Comparison of ENCODE assay signal across 8 cellular contexts in the genomic region with DNA sequence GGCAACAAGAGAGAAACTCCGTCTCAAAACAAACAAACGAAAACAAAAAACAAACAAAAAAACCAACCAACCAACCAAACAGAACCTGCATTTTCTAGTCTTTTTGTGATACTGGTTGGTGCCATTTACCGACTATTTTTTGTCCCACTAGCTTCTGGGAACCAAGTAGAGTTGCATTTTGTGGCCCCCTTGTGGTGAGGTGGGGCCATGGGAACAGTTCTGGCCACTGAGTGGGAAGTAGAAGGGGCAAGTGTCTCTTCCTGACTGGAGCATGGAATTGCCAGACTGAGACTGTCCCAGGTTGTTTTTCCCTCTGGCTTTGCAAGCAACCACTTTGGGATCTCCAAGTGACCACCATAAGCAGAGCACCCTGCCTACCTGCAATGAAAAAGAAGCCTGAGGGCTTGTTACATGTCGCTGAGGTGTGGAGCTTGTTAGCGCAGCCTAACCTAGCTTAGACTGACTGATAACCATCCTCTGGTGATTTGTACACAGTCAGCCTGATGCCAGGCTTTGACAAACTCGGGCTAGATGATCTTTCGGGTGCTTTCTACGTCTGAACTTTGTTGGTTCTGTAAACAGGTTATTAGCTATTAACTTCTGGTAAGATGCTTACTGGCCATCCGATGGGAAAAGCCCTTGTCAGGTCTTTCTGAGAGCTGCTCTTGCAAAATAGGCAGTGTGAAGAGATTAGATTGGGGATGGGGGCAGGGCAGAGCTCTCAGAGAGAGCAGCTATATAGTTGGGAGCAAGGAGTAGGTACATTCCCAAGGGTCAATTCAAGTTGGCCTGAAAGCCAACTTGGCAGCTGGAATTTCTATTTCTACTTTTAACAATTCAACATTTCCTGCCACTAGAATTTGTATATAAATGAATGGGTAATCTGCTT.
DNase-seq lines count a peak whose midpoint lies in the region; ATAC-seq and TF ChIP-seq lines count a peak whose summit lies in the region.

No MANE protein-coding gene starts in this region.

- no peaks in the 10 kb centered on the region for H3K27me3 ChIP-seq in body of pancreas
- H3K27me3 ChIP-seq in muscle layer of colon (ENCODE audit: control insufficient read depth in 1 of 2, insufficient read depth in 2 of 2, low read length in 2 of 2), result no peaks in the 10 kb centered on the region

- H3K4me1 Mint-ChIP-seq in activated CD4-positive, alpha-beta T cell treated with anti-CD3 and anti-CD28 coated beads for 36 hours, result no peaks in the 10 kb centered on the region

- peak; percentile 18 to 48 (median 34) for TF ChIP-seq CTCF in body of pancreas (IDR thresholded peaks at IDR 0.05)

- CTCF ChIA-PET in activated CD4-positive, alpha-beta T cell treated with anti-CD3 and anti-CD28 coated beads for 36 hours (lab: Charles Lee), result interaction anchor here (0.6 to 3.4 kb wide), 12 partner anchors 10 to 706 kb away, joined by 3 to 28 read pairs (median 4); no protein-coding TSS in a partner anchor

- no peaks in the 10 kb centered on the region for H3K36me3 Mint-ChIP-seq in activated CD4-positive, alpha-beta T cell treated with anti-CD3 and anti-CD28 coated beads for 36 hours (ENCODE audit: low read depth)

- H3K9me3 ChIP-seq in body of pancreas, result no peaks in the 10 kb centered on the region
- H3K9me3 ChIP-seq in muscle layer of colon (ENCODE audit: low read length), result no peaks in the 10 kb centered on the region

- no peak for TF ChIP-seq POLR2A in body of pancreas (IDR thresholded peaks at IDR 0.05)

- H3K4me1 ChIP-seq in body of pancreas (no peaks in the 10 kb centered on the region), muscle layer of colon (ENCODE audit: insufficient read depth, low read length) (peaks cover 16% of the 10 kb centered on the region)

- no peak overlapping the region for H3K27ac Mint-ChIP-seq in activated CD4-positive, alpha-beta T cell treated with anti-CD3 and anti-CD28 coated beads for 36 hours

- H3K4me3 Mint-ChIP-seq in activated CD4-positive, alpha-beta T cell treated with anti-CD3 and anti-CD28 coated beads for 36 hours, result no peak overlapping the region

- intact Hi-C loops in activated CD4-positive, alpha-beta T cell treated with anti-CD3 and anti-CD28 coated beads for 36 hours (cut with DNase I, micrococcal nuclease), result loop anchor here (1.0 to 5.0 kb wide), 3 partner anchors 125 to 232 kb away; no protein-coding TSS in a partner anchor
- intact Hi-C loops in body of pancreas (cut with DNase I), result no loop called here

- H3K9ac ChIP-seq in muscle layer of colon (ENCODE audit: low read length), result no peak overlapping the region

- H3K27ac ChIP-seq in body of pancreas (no peak overlapping the region), muscle layer of colon (ENCODE audit: low read depth, low read length) (peak overlapping the region; percentile 56)

- POLR2A ChIA-PET in activated CD4-positive, alpha-beta T cell treated with anti-CD3 and anti-CD28 coated beads for 36 hours (lab: Charles Lee), result interaction anchor here (0.6 kb wide), 1 partner anchor 751 kb away, joined by 3 read pairs; no protein-coding TSS in a partner anchor

- no peaks in the 10 kb centered on the region for H3K9me3 Mint-ChIP-seq in activated CD4-positive, alpha-beta T cell treated with anti-CD3 and anti-CD28 coated beads for 36 hours (ENCODE audit: low read depth)

- H3K27me3 Mint-ChIP-seq in activated CD4-positive, alpha-beta T cell treated with anti-CD3 and anti-CD28 coated beads for 36 hours, result peaks cover 2% of the 10 kb centered on the region

- peak; percentile 43 for DNase-seq in activated CD4-positive, alpha-beta T cell treated with anti-CD3 and anti-CD28 coated beads for 36 hours
- no peak for DNase-seq in activated CD4-positive, alpha-beta T cell treated with anti-CD3 and anti-CD28 coated beads for 1 hour
- DNase-seq in NCI-H1694 treated with DMSO at 0.1 percent for 48 hours (lab: John Stamatoyannopoulos, UW) (peak; percentile 9), body of pancreas (peak in 3 of 4 donors; percentile 20 to 36 (median 22)), NCI-H1048 (lab: John Stamatoyannopoulos, UW) (no peak), midbrain (lab: John Stamatoyannopoulos, UW) (no peak)

- WGBS in body of pancreas, 2 donors, result 54 to 60% methylated on average over 9 of the region's 9 CpGs

- ATAC-seq in activated CD4-positive, alpha-beta T cell treated with anti-CD3 and anti-CD28 coated beads for 36 hours, result no peak
- ATAC-seq in GM21576 (IDR thresholded peaks at IDR 0.05; ENCODE audit: unreplicated experiment), result peak; percentile 65
- ATAC-seq in body of pancreas, result no peak

- H3K36me3 ChIP-seq in body of pancreas (replicated peaks in 1 of 2; ENCODE audit: insufficient read depth in 1 of 2, low read depth in 2 of 2), result no peaks in the 10 kb centered on the region
- H3K36me3 ChIP-seq in muscle layer of colon (ENCODE audit: insufficient read depth, low read length), result no peaks in the 10 kb centered on the region

- H3K4me3 ChIP-seq in body of pancreas (no peak overlapping the region), muscle layer of colon (ENCODE audit: low read depth in 1 of 2, low read length in 2 of 2) (no peak overlapping the region)

Comparison
In these comparisons a context has a peak if more than half of its experiments do, and no peak if none do; other contexts are left out.
1. DNase-seq: peak in activated CD4-positive, alpha-beta T cell treated with anti-CD3 and anti-CD28 coated beads for 36 hours (single experiment), NCI-H1694 treated with DMSO at 0.1 percent for 48 hours (single experiment) and body of pancreas (3 of 4); none in activated CD4-positive, alpha-beta T cell treated with anti-CD3 and anti-CD28 coated beads for 1 hour (single experiment), NCI-H1048 (single experiment) and midbrain (single experiment).